Comparison of ENCODE assay signal across 1 cellular context in the genomic region with DNA sequence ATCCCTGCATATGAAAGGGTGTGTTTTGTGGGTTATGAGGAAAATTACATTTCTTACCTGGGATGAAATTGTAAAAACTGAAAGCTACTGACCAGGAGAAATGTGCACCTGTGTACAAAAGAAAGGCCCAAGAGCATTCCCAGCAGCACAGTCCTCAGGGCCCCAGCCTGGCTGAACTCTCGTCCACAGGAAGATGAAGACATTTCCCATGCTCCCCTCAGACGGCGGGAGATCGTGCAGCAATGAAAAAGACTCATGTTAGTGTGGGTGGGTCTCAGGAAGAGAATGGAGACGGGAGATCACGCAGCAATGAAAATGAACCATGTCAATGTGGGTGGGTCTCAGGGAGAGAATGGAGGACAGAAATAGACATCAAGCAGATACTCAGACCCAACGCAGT.
TF ChIP-seq lines count a peak whose summit lies in the region.

No MANE protein-coding gene starts in this region.

TF ChIP-seq in K562, 482 proteins besides CTCF, POLR2A, EP300 and RAD21:
- TF ChIP-seq BDP1 (IDR thresholded peaks at IDR 0.05; ENCODE audit: insufficient read depth, insufficient read length): no peak
- no peak for TF ChIP-seq KDM1A (IDR thresholded peaks at IDR 0.05)
- TF ChIP-seq ZC3H4 (CRISPR knock-in tag; IDR thresholded peaks at IDR 0.05; ENCODE audit: borderline replicate concordance): no peak
- TF ChIP-seq TCF7L2 (IDR thresholded peaks at IDR 0.05; ENCODE audit: low read depth, low read length): no peak
- TF ChIP-seq, protein P1, sequence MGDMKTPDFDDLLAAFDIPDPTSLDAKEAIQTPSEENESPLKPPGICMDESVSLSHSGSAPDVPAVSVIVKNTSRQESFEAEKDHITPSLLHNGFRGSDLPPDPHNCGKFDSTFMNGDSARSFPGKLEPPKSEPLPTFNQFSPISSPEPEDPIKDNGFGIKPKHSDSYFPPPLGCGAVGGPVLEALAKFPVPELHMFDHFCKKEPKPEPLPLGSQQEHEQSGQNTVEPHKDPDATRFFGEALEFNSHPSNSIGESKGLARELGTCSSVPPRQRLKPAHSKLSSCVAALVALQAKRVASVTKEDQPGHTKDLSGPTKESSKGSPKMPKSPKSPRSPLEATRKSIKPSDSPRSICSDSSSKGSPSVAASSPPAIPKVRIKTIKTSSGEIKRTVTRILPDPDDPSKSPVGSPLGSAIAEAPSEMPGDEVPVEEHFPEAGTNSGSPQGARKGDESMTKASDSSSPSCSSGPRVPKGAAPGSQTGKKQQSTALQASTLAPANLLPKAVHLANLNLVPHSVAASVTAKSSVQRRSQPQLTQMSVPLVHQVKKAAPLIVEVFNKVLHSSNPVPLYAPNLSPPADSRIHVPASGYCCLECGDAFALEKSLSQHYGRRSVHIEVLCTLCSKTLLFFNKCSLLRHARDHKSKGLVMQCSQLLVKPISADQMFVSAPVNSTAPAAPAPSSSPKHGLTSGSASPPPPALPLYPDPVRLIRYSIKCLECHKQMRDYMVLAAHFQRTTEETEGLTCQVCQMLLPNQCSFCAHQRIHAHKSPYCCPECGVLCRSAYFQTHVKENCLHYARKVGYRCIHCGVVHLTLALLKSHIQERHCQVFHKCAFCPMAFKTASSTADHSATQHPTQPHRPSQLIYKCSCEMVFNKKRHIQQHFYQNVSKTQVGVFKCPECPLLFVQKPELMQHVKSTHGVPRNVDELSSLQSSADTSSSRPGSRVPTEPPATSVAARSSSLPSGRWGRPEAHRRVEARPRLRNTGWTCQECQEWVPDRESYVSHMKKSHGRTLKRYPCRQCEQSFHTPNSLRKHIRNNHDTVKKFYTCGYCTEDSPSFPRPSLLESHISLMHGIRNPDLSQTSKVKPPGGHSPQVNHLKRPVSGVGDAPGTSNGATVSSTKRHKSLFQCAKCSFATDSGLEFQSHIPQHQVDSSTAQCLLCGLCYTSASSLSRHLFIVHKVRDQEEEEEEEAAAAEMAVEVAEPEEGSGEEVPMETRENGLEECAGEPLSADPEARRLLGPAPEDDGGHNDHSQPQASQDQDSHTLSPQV (IDR thresholded peaks at IDR 0.05): 0 out of 2 replicates have a peak, but pooled peaks have one; percentile 21
- no peak for TF ChIP-seq ZNF830 (CRISPR knock-in tag; IDR thresholded peaks at IDR 0.05)
- TF ChIP-seq, protein P2, sequence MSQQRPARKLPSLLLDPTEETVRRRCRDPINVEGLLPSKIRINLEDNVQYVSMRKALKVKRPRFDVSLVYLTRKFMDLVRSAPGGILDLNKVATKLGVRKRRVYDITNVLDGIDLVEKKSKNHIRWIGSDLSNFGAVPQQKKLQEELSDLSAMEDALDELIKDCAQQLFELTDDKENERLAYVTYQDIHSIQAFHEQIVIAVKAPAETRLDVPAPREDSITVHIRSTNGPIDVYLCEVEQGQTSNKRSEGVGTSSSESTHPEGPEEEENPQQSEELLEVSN (IDR thresholded peaks at IDR 0.05; ENCODE audit: borderline replicate concordance in 1 of 2, extremely low read depth in 1 of 2, insufficient read depth in 1 of 2, insufficient read length in 1 of 2, low read depth in 1 of 2, low read length in 1 of 2, poor library complexity in 1 of 2, severe bottlenecking in 1 of 2): peak in 1 of 2 experiments; percentile 38
